In genomic region chr14:84410344-84410743, GRCh38 we compare ENCODE assay signal across 3 cellular contexts.
"Had no signal": no experiment of that assay in that cellular context is flagged by ENCODE, and none has a peak within 500 bp of the region (broad histone marks: within the 10 kb centered on the region; RNA-seq: fewer than 3 reads in every experiment).

No MANE protein-coding gene starts in this region.

- DNase-seq: GDM1, GF-D8 had no signal

- ATAC-seq: GM12878 had no signal

- H3K4me3 ChIP-seq: GM12878 had no signal
